Comparison of ENCODE assay signal across 11 cellular contexts in genomic region chr3:86794336-86795065, GRCh38.
A peak's percentile ranks its signal among the peaks of the same experiment; 100 is the strongest.
DNase-seq lines count a peak whose midpoint lies in the region; ATAC-seq and TF ChIP-seq lines count a peak whose summit lies in the region.
"Had no signal": no experiment of that assay in that cellular context is flagged by ENCODE, and none has a peak within 500 bp of the region (broad histone marks: within the 10 kb centered on the region; RNA-seq: fewer than 3 reads in every experiment).

No MANE protein-coding gene starts in this region.

- no peaks in the 10 kb centered on the region for H3K4me1 Mint-ChIP-seq in activated naive CD8-positive, alpha-beta T cell treated with anti-CD3 and anti-CD28 coated beads for 36 hours
- peaks cover 4% of the 10 kb centered on the region for H3K4me1 Mint-ChIP-seq in type B pancreatic cell (ENCODE audit: unreplicated experiment)

- H3K27ac ChIP-seq in hepatocyte (peak overlapping the region; percentile 53), gastrocnemius medialis (peak overlapping the region; percentile 47 to 62 (median 51))

- intact Hi-C loops in gastrocnemius medialis (cut with DNase I; ENCODE audit: low total_unique reads) = no loop called here

- in situ Hi-C loops in gastrocnemius medialis (cut with MboI; ENCODE audit: low sequenced_read_pairs in 4 of 4) = no loop called here

- TF ChIP-seq CTCF in hepatocyte (IDR thresholded peaks at IDR 0.05; ENCODE audit: poor library complexity) = no peak
- no peak for TF ChIP-seq CTCF in gastrocnemius medialis (IDR thresholded peaks at IDR 0.05 in 4 of 5, conservative IDR thresholded peaks at IDR 0.05 in 1 of 5)
- no peak for TF ChIP-seq CTCF in GM10266 (IDR thresholded peaks at IDR 0.05; ENCODE audit: control insufficient read depth, insufficient read depth, low read depth, missing control alignments)
- no peak for TF ChIP-seq CTCF in type B pancreatic cell (conservative IDR thresholded peaks at IDR 0.05)

- no peaks in the 10 kb centered on the region for H3K9me2 ChIP-seq in hepatocyte (replicated peaks; ENCODE audit: insufficient read depth)

- H3K9ac ChIP-seq in adipocyte (ENCODE audit: low read length) = peak overlapping the region; percentile 89

- H3K9me3 ChIP-seq in adipocyte (ENCODE audit: control insufficient read depth, low read length) = no peaks in the 10 kb centered on the region
- no peaks in the 10 kb centered on the region for H3K9me3 ChIP-seq in hepatocyte (ENCODE audit: low read depth)
- no peaks in the 10 kb centered on the region for H3K9me3 ChIP-seq in gastrocnemius medialis

- no peak for TF ChIP-seq POLR2A in gastrocnemius medialis (IDR thresholded peaks at IDR 0.05)

- peak; percentile 50 for DNase-seq in EL
- DNase-seq in adipocyte (ENCODE audit: low read depth) = peak; percentile 38
- no peak for DNase-seq in hepatocyte (ENCODE audit: low spot score)
- DNase-seq in gastrocnemius medialis = no peak
- no peak for DNase-seq in GM10266 (ENCODE audit: extremely low spot score)
- no peak for DNase-seq in NK-92 treated with Interleukin-12 subunit alpha and Interleukin-12 subunit beta, amount 100 ng/mL, for 24 hours (lab: John Stamatoyannopoulos, UW)
- no peak for DNase-seq in activated naive CD8-positive, alpha-beta T cell treated with anti-CD3 and anti-CD28 coated beads for 36 hours
- no peak for DNase-seq in type B pancreatic cell (ENCODE audit: extremely low spot score, unreplicated experiment)
- DNase-seq: activated CD4-positive, CD25-positive, alpha-beta regulatory T cell; CD4-positive, alpha-beta T cell had no signal

- peak overlapping the region; percentile 7 for H2AFZ ChIP-seq in hepatocyte

- no peak overlapping the region for H3K27ac Mint-ChIP-seq in activated naive CD8-positive, alpha-beta T cell treated with anti-CD3 and anti-CD28 coated beads for 36 hours
- H3K27ac Mint-ChIP-seq in type B pancreatic cell = no peak overlapping the region
- H3K27ac Mint-ChIP-seq: CD4-positive, alpha-beta T cell had no signal

- WGBS in hepatocyte (ENCODE audit: low lambda C conversion rate, missing lambda C conversion rate) = 80% methylated on average over 3 of the region's 3 CpGs

- H3K4me3 Mint-ChIP-seq in activated naive CD8-positive, alpha-beta T cell treated with anti-CD3 and anti-CD28 coated beads for 36 hours = no peak overlapping the region
- no peak overlapping the region for H3K4me3 Mint-ChIP-seq in type B pancreatic cell
- H3K4me3 Mint-ChIP-seq: CD4-positive, alpha-beta T cell had no signal

- H3K36me3 ChIP-seq in adipocyte (ENCODE audit: control insufficient read depth, insufficient read depth, low read length, severe bottlenecking) = no peaks in the 10 kb centered on the region
- no peaks in the 10 kb centered on the region for H3K36me3 ChIP-seq in hepatocyte (replicated peaks; ENCODE audit: insufficient read depth, low read depth)
- H3K36me3 ChIP-seq in gastrocnemius medialis = no peaks in the 10 kb centered on the region

- H3K79me2 ChIP-seq in hepatocyte = no peaks in the 10 kb centered on the region

- no peaks in the 10 kb centered on the region for H4K20me1 ChIP-seq in hepatocyte (ENCODE audit: insufficient read depth, poor library complexity, severe bottlenecking)

- H3K4me1 ChIP-seq in adipocyte (ENCODE audit: control insufficient read depth, insufficient read depth, low read length) (peaks cover 25% of the 10 kb centered on the region), hepatocyte (ENCODE audit: insufficient read depth) (no peaks in the 10 kb centered on the region), gastrocnemius medialis (peaks cover 4 to 9% of the 10 kb centered on the region in 2 donors)

- no peaks in the 10 kb centered on the region for H3K36me3 Mint-ChIP-seq in activated naive CD8-positive, alpha-beta T cell treated with anti-CD3 and anti-CD28 coated beads for 36 hours
- H3K36me3 Mint-ChIP-seq in type B pancreatic cell = no peaks in the 10 kb centered on the region

- H3K4me2 ChIP-seq in hepatocyte = peak overlapping the region; percentile 13

- no peaks in the 10 kb centered on the region for H3K27me3 ChIP-seq in adipocyte (replicated peaks; ENCODE audit: control insufficient read depth, insufficient read depth, low read length)
- no peaks in the 10 kb centered on the region for H3K27me3 ChIP-seq in hepatocyte
- no peaks in the 10 kb centered on the region for H3K27me3 ChIP-seq in gastrocnemius medialis

- no peaks in the 10 kb centered on the region for H3K9me3 Mint-ChIP-seq in activated naive CD8-positive, alpha-beta T cell treated with anti-CD3 and anti-CD28 coated beads for 36 hours
- no peaks in the 10 kb centered on the region for H3K9me3 Mint-ChIP-seq in type B pancreatic cell
- H3K9me3 Mint-ChIP-seq: CD4-positive, alpha-beta T cell had no signal

- ATAC-seq in gastrocnemius medialis = peak in 1 of 2 donors; percentile 28
- ATAC-seq: Panc1 had no signal

- H3K4me3 ChIP-seq in adipocyte (ENCODE audit: low read length) = peak overlapping the region; percentile 80
- H3K4me3 ChIP-seq in hepatocyte = no peak overlapping the region
- H3K4me3 ChIP-seq in gastrocnemius medialis = peak overlapping the region in 3 of 4 donors; percentile 5 to 12 (median 8)

- no peaks in the 10 kb centered on the region for H3K27me3 Mint-ChIP-seq in activated naive CD8-positive, alpha-beta T cell treated with anti-CD3 and anti-CD28 coated beads for 36 hours
- H3K27me3 Mint-ChIP-seq in type B pancreatic cell = no peaks in the 10 kb centered on the region
- H3K27me3 Mint-ChIP-seq: CD4-positive, alpha-beta T cell had no signal

Comparison
In these comparisons a context has a peak if more than half of its experiments do, and no peak if none do; other contexts are left out.
1. DNase-seq: peak in EL (single experiment) and adipocyte (single experiment); none in hepatocyte (single experiment), gastrocnemius medialis (0 of 2), GM10266 (single experiment), NK-92 treated with Interleukin-12 subunit alpha and Interleukin-12 subunit beta, amount 100 ng/mL, for 24 hours (single experiment), activated naive CD8-positive, alpha-beta T cell treated with anti-CD3 and anti-CD28 coated beads for 36 hours (single experiment) and type B pancreatic cell (single experiment).